Comparison of ENCODE assay signal across 1 cellular context in the genomic region with DNA sequence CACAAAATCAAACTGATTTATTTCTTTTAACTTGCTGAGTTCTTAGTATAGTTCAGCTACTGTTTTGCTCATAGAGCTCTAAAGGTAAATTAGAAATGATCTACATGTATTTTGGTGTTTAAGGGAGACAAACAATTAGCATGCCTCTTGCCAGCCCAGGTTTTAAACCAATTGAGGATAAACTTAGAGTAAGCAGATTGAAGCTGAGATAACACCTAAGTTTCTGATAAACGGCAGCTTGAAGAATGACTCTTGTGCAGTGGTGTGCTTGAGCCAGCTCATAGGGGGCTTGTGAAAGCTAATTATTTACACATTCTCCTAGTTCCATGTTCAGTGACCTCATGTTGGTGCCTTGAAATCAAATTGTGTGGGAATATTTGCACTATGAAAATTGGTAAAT.
TF ChIP-seq lines count a peak whose summit lies in the region.

No MANE protein-coding gene starts in this region.

TF ChIP-seq in endothelial cell of umbilical vein, 7 proteins besides CTCF, POLR2A, EP300 and RAD21 (continued from another document):
- TF ChIP-seq JUN (IDR thresholded peaks at IDR 0.05; ENCODE audit: borderline replicate concordance, insufficient read depth, insufficient read length, low read depth) = no peak
